Comparison of ENCODE assay signal across 8 cellular contexts in genomic region chr17:4899341-4900230, GRCh38. TPM values are rescaled to one million over a fixed set of nuclear protein-coding genes. Genes with fewer than 3 reads are reported as not detected.
DNase-seq lines count a peak whose midpoint lies in the region; ATAC-seq and TF ChIP-seq lines count a peak whose summit lies in the region.

C17orf107 (plus strand) TSS chr17:4899536; CDS start chr17:4899763, 227 bp downstream.

- peaks cover 31% of the 10 kb centered on the region for H3K4me1 Mint-ChIP-seq in T-helper 17 cell

- H3K9ac ChIP-seq in skeletal muscle satellite cell (ENCODE audit: low read depth, low read length) = peak within 1 kb of the TSS; percentile 52

- no CpG with 5 or more reads among the region's 60 CpGs for WGBS in iPS DF 6.9 (ENCODE audit: insufficient coverage, insufficient read length)

- no peaks in the 10 kb centered on the region for H3K27me3 ChIP-seq in iPS DF 6.9 (ENCODE audit: control insufficient read depth, insufficient read depth, low read length)
- no peaks in the 10 kb centered on the region for H3K27me3 ChIP-seq in skeletal muscle satellite cell (ENCODE audit: control insufficient read depth, insufficient read depth, low read length)

- peak within 1 kb of the TSS; percentile 93 for H3K4me3 Mint-ChIP-seq in T-helper 17 cell

- H3K9me3 ChIP-seq in T-helper 17 cell (ENCODE audit: control insufficient read depth, low read length, poor library complexity, severe bottlenecking) (no peaks in the 10 kb centered on the region), iPS DF 6.9 (ENCODE audit: control insufficient read depth, insufficient read depth, low read length) (no peaks in the 10 kb centered on the region), skeletal muscle satellite cell (replicated peaks; ENCODE audit: low read length) (no peaks in the 10 kb centered on the region)

- H3K4me3 ChIP-seq in astrocyte of the cerebellum (ENCODE audit: low read depth, low read length) = peak within 1 kb of the TSS; percentile 34
- peak within 1 kb of the TSS; percentile 38; the same call in 1 of the 2 replicates for H3K4me3 ChIP-seq in iPS DF 6.9 (ENCODE audit: low read length)
- peak within 1 kb of the TSS; percentile 39 for H3K4me3 ChIP-seq in skeletal muscle satellite cell (ENCODE audit: low read length)

- H3K27ac ChIP-seq in 22Rv1 (peak within 1 kb of the TSS; percentile 98), iPS DF 6.9 (ENCODE audit: low read length) (no peak within 1 kb of the TSS)

- H3K27me3 Mint-ChIP-seq in T-helper 17 cell = no peaks in the 10 kb centered on the region

- H3K36me3 ChIP-seq in iPS DF 6.9 (ENCODE audit: control insufficient read depth, insufficient read depth, low read length) (peaks cover 9% of the 10 kb centered on the region), skeletal muscle satellite cell (ENCODE audit: insufficient read depth, low read length) (peaks cover 34% of the 10 kb centered on the region)

- ATAC-seq in GM21528 (IDR thresholded peaks at IDR 0.05; ENCODE audit: low FRiP score, unreplicated experiment) = peak; percentile 44
- peak; percentile 86 for ATAC-seq in T-helper 17 cell
- ATAC-seq in GM18511 (IDR thresholded peaks at IDR 0.05; ENCODE audit: unreplicated experiment) = no peak

- peak within 1 kb of the TSS; percentile 92 for H3K27ac Mint-ChIP-seq in T-helper 17 cell

- peak within 1 kb of the TSS; percentile 7 for H3K4me2 ChIP-seq in skeletal muscle satellite cell (ENCODE audit: low read length)

- no peaks in the 10 kb centered on the region for H3K36me3 Mint-ChIP-seq in T-helper 17 cell (ENCODE audit: low read depth)

- H3K4me1 ChIP-seq in iPS DF 6.9 (ENCODE audit: control insufficient read depth, insufficient read depth, low read length) = 0 out of 2 replicates have a peak, but pooled peaks cover 3% of the 10 kb centered on the region
- peaks cover 14% of the 10 kb centered on the region for H3K4me1 ChIP-seq in skeletal muscle satellite cell (ENCODE audit: control insufficient read depth, insufficient read depth, low read length)

- DNase-seq in T-helper 17 cell (peak; percentile 87 to 94 (median 93)), astrocyte of the cerebellum (ENCODE audit: low read depth) (peak; percentile 23), iPS DF 6.9 (ENCODE audit: low read depth, low spot score) (no peak), NCI-H1694 treated with DMSO at 0.1 percent for 48 hours (lab: John Stamatoyannopoulos, UW) (no peak)

- no peak for TF ChIP-seq CTCF in 22Rv1 (IDR thresholded peaks at IDR 0.05)
- TF ChIP-seq CTCF in astrocyte of the cerebellum (IDR thresholded peaks at IDR 0.05; ENCODE audit: low read depth, low read length, missing control alignments) = no peak

- in situ Hi-C loops in astrocyte of the cerebellum (cut with HindIII; ENCODE audit: low sequenced_read_pairs) = no loop called here

RNA-seq across cellular contexts. Expression of gene C17orf107, which starts in this region (rescaled TPM):
- total RNA-seq in T-helper 17 cell = 10 to 100 TPM; 10.7 to 12.8 TPM
- total RNA-seq in skeletal muscle satellite cell (2012; rRNA removed) = 0.44 and 1.3 TPM in 2 replicates

Comparison
In these comparisons a context has a peak if more than half of its experiments do, and no peak if none do; other contexts are left out.
1. DNase-seq: peak in T-helper 17 cell (3 of 3) and astrocyte of the cerebellum (single experiment); none in iPS DF 6.9 (single experiment) and NCI-H1694 treated with DMSO at 0.1 percent for 48 hours (single experiment).
2. Peak in every context shown above with its lines, with median percentiles within 50 percentile points of each other: H3K4me3 ChIP-seq.